ENCODE assay signal across 1 cellular context in the genomic region with DNA sequence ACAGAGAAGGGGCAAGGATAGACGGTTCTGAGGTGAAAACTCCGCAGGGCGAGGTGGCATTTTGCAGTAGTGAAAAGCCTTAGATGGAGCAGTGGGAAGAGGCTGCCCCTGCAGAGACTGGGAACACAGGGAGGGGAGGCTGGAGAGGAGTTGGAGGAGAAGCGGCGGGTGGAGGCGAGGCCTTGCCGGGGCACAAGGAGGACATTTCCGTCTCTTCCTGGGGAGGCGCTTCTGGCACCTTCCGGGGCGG.
A peak's percentile ranks its signal among the peaks of the same experiment; 100 is the strongest.
TF ChIP-seq lines count a peak whose summit lies in the region.

No MANE protein-coding gene starts in this region.

TF ChIP-seq in GM12878, 131 proteins besides CTCF, POLR2A, EP300 and RAD21 (continued from another document):
- TF ChIP-seq, protein P1, sequence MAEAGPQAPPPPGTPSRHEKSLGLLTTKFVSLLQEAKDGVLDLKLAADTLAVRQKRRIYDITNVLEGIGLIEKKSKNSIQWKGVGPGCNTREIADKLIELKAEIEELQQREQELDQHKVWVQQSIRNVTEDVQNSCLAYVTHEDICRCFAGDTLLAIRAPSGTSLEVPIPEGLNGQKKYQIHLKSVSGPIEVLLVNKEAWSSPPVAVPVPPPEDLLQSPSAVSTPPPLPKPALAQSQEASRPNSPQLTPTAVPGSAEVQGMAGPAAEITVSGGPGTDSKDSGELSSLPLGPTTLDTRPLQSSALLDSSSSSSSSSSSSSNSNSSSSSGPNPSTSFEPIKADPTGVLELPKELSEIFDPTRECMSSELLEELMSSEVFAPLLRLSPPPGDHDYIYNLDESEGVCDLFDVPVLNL (IDR thresholded peaks at IDR 0.05; ENCODE audit: low read depth, low read length): no peak
- TF ChIP-seq IRF4 (IDR thresholded peaks at IDR 0.05; ENCODE audit: low read depth, low read length): no peak
- no peak for TF ChIP-seq HDAC6 (IDR thresholded peaks at IDR 0.05; ENCODE audit: unreplicated experiment)
- no peak for TF ChIP-seq STAT3 (IDR thresholded peaks at IDR 0.05; ENCODE audit: low read depth, low read length)
- TF ChIP-seq, protein P2, sequence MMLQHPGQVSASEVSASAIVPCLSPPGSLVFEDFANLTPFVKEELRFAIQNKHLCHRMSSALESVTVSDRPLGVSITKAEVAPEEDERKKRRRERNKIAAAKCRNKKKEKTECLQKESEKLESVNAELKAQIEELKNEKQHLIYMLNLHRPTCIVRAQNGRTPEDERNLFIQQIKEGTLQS (IDR thresholded peaks at IDR 0.05; ENCODE audit: borderline replicate concordance, extremely low read depth, low read depth, low read length): no peak
- TF ChIP-seq NFIC (IDR thresholded peaks at IDR 0.05; ENCODE audit: low read depth, low read length): no peak
- TF ChIP-seq SRF (IDR thresholded peaks at IDR 0.05; ENCODE audit: low read depth in 2 of 2, low read length in 2 of 2): peak in 1 of 2 experiments; percentile 17; a peak in 1 of 4 replicates
- TF ChIP-seq, protein P3, sequence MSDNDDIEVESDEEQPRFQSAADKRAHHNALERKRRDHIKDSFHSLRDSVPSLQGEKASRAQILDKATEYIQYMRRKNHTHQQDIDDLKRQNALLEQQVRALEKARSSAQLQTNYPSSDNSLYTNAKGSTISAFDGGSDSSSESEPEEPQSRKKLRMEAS (IDR thresholded peaks at IDR 0.05; ENCODE audit: low read depth, low read length): no peak; the same call in 1 of the 2 replicates
- TF ChIP-seq PML (IDR thresholded peaks at IDR 0.05; ENCODE audit: low read length): no peak
- no peak for TF ChIP-seq BRCA1 (IDR thresholded peaks at IDR 0.05; ENCODE audit: low read depth, low read length)
- no peak for TF ChIP-seq CEBPB (IDR thresholded peaks at IDR 0.05; ENCODE audit: borderline replicate concordance in 1 of 2, low read depth in 2 of 2, low read length in 2 of 2)
- no peak for TF ChIP-seq MTA3 (IDR thresholded peaks at IDR 0.05; ENCODE audit: borderline replicate concordance, low read length)
- TF ChIP-seq CHD2 (IDR thresholded peaks at IDR 0.05; ENCODE audit: borderline replicate concordance, low read depth, low read length): no peak
- TF ChIP-seq SUZ12 (IDR thresholded peaks at IDR 0.05; ENCODE audit: unreplicated experiment): no peak
- TF ChIP-seq, protein P4, sequence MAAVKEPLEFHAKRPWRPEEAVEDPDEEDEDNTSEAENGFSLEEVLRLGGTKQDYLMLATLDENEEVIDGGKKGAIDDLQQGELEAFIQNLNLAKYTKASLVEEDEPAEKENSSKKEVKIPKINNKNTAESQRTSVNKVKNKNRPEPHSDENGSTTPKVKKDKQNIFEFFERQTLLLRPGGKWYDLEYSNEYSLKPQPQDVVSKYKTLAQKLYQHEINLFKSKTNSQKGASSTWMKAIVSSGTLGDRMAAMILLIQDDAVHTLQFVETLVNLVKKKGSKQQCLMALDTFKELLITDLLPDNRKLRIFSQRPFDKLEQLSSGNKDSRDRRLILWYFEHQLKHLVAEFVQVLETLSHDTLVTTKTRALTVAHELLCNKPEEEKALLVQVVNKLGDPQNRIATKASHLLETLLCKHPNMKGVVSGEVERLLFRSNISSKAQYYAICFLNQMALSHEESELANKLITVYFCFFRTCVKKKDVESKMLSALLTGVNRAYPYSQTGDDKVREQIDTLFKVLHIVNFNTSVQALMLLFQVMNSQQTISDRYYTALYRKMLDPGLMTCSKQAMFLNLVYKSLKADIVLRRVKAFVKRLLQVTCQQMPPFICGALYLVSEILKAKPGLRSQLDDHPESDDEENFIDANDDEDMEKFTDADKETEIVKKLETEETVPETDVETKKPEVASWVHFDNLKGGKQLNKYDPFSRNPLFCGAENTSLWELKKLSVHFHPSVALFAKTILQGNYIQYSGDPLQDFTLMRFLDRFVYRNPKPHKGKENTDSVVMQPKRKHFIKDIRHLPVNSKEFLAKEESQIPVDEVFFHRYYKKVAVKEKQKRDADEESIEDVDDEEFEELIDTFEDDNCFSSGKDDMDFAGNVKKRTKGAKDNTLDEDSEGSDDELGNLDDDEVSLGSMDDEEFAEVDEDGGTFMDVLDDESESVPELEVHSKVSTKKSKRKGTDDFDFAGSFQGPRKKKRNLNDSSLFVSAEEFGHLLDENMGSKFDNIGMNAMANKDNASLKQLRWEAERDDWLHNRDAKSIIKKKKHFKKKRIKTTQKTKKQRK (IDR thresholded peaks at IDR 0.05; ENCODE audit: low read depth, low read length): no peak
